In genomic region chr5:15007549-15008142, GRCh38 we compare ENCODE assay signal across 13 cellular contexts.
DNase-seq lines count a peak whose midpoint lies in the region; ATAC-seq, FAIRE-seq and TF ChIP-seq lines count a peak whose summit lies in the region.
"Had no signal": no experiment of that assay in that cellular context is flagged by ENCODE, and none has a peak within 500 bp of the region (broad histone marks: within the 10 kb centered on the region; RNA-seq: fewer than 3 reads in every experiment).

No MANE protein-coding gene starts in this region.

- intact Hi-C loops in HepG2 (cut with micrococcal nuclease; ENCODE audit: unreplicated experiment): loop anchor here (2.0 kb wide), 2 partner anchors 61 to 343 kb away; partner anchors contain the start of gene OTULIN
- intact Hi-C loops in psoas muscle (cut with DNase I): loop anchor here in 1 of 2 donors (2.0 to 5.0 kb wide), 2 partner anchors 135 to 323 kb away; partner anchors contain the start of gene ANKH

- no peaks in the 10 kb centered on the region for H3K4me1 Mint-ChIP-seq in stimulated activated naive CD8-positive, alpha-beta T cell treated with anti-CD3 and anti-CD28 coated beads, Interleukin-15, amount 100 ng/mL, for 72 hours
- H3K4me1 Mint-ChIP-seq: CD8-positive, alpha-beta memory T cell had no signal

- no peaks in the 10 kb centered on the region for H3K9me3 Mint-ChIP-seq in stimulated activated naive CD8-positive, alpha-beta T cell treated with anti-CD3 and anti-CD28 coated beads, Interleukin-15, amount 100 ng/mL, for 72 hours
- H3K9me3 Mint-ChIP-seq: CD8-positive, alpha-beta memory T cell had no signal

- H3K4me2 ChIP-seq in HepG2 (ENCODE audit: low read depth, low read length): no peak overlapping the region

- H3K9me3 ChIP-seq in liver (ENCODE audit: control insufficient read depth in 4 of 4, low read length in 3 of 4): no peaks in the 10 kb centered on the region
- H3K9me3 ChIP-seq in HepG2 (ENCODE audit: low read length): no peaks in the 10 kb centered on the region
- H3K9me3 ChIP-seq in psoas muscle: no peaks in the 10 kb centered on the region
- H3K9me3 ChIP-seq in Peyer's patch: no peaks in the 10 kb centered on the region
- H3K9me3 ChIP-seq: upper lobe of right lung had no signal

- H3K36me3 ChIP-seq in liver (ENCODE audit: control insufficient read depth in 4 of 4, insufficient read depth in 3 of 4, low read depth in 1 of 4, low read length in 3 of 4) (no peaks in the 10 kb centered on the region), HepG2 (replicated peaks in 1 of 2; ENCODE audit: control insufficient read depth in 1 of 2, insufficient read depth in 2 of 2, low read length in 2 of 2) (no peaks in the 10 kb centered on the region), psoas muscle (ENCODE audit: insufficient read depth in 1 of 2, low read depth in 1 of 2) (no peaks in the 10 kb centered on the region), Peyer's patch (no peaks in the 10 kb centered on the region)
- H3K36me3 ChIP-seq: upper lobe of right lung had no signal

- no peaks in the 10 kb centered on the region for H4K20me1 ChIP-seq in HepG2 (ENCODE audit: insufficient read depth, low read length)

- H3K27ac Mint-ChIP-seq in stimulated activated naive CD8-positive, alpha-beta T cell treated with anti-CD3 and anti-CD28 coated beads, Interleukin-15, amount 100 ng/mL, for 72 hours: no peak overlapping the region
- H3K27ac Mint-ChIP-seq: CD8-positive, alpha-beta memory T cell had no signal

- no peak overlapping the region for H3K4me3 Mint-ChIP-seq in stimulated activated naive CD8-positive, alpha-beta T cell treated with anti-CD3 and anti-CD28 coated beads, Interleukin-15, amount 100 ng/mL, for 72 hours
- H3K4me3 Mint-ChIP-seq: CD8-positive, alpha-beta memory T cell had no signal

- H3K27me3 Mint-ChIP-seq in stimulated activated naive CD8-positive, alpha-beta T cell treated with anti-CD3 and anti-CD28 coated beads, Interleukin-15, amount 100 ng/mL, for 72 hours: no peaks in the 10 kb centered on the region

- WGBS in liver: 92% methylated on average over 7 of the region's 7 CpGs
- 98% methylated on average over 7 of the region's 7 CpGs for WGBS in HepG2 (ENCODE audit: low lambda C conversion rate)
- 48 to 57% (median 49%) methylated on average over 7 of the region's 7 CpGs for WGBS in psoas muscle, 3 donors

- TF ChIP-seq POLR2A in HepG2 (IDR thresholded peaks at IDR 0.05; ENCODE audit: insufficient read depth in 1 of 2, low read depth in 2 of 2, low read length in 2 of 2) (no peak), Peyer's patch (IDR thresholded peaks at IDR 0.05) (no peak)

- no peak overlapping the region for H3K4me3 ChIP-seq in liver (ENCODE audit: low read depth in 1 of 3, low read length in 3 of 3)
- no peak overlapping the region for H3K4me3 ChIP-seq in HepG2 (replicated peaks in 1 of 3; ENCODE audit: insufficient read depth in 1 of 3, low read depth in 2 of 3, low read length in 3 of 3)
- H3K4me3 ChIP-seq in coronary artery: no peak overlapping the region
- no peak overlapping the region for H3K4me3 ChIP-seq in psoas muscle
- no peak overlapping the region for H3K4me3 ChIP-seq in Peyer's patch
- H3K4me3 ChIP-seq: GM12878, upper lobe of right lung had no signal

- H3K4me1 ChIP-seq in liver (ENCODE audit: control insufficient read depth in 4 of 4, insufficient read depth in 4 of 4, low read length in 3 of 4): peaks cover 0 to 24% (median 13%) of the 10 kb centered on the region in 4 donors
- peaks cover 66% of the 10 kb centered on the region for H3K4me1 ChIP-seq in HepG2 (ENCODE audit: insufficient read depth, low read length)
- H3K4me1 ChIP-seq in psoas muscle: peaks cover 11% of the 10 kb centered on the region
- H3K4me1 ChIP-seq in Peyer's patch: peaks cover 0 to 26% (median 0%) of the 10 kb centered on the region in 4 donors

- no peak for DNase-seq in HepG2 (ENCODE audit: low spot score)
- no peak for DNase-seq in coronary artery (ENCODE audit: low spot score)
- no peak for DNase-seq in psoas muscle
- no peak for DNase-seq in HTR-8/SVneo (ENCODE audit: insufficient read length, low spot score)
- no peak for DNase-seq in Peyer's patch
- DNase-seq in stimulated activated naive CD8-positive, alpha-beta T cell treated with anti-CD3 and anti-CD28 coated beads, Interleukin-15, amount 100 ng/mL, for 72 hours: no peak
- no peak for DNase-seq in COLO829 (ENCODE audit: low spot score)
- DNase-seq: activated gamma-delta T cell treated with Interleukin-2 at 50 U/mL for 16 hours; CD8-positive, alpha-beta memory T cell; stimulated activated CD4-positive, alpha-beta T cell treated with anti-CD3 and anti-CD28 coated beads, Interleukin-4, amount 100 ng/mL, for 4 hours had no signal

- FAIRE-seq in HepG2 (lab: Jason Lieb, UNC) (no peak), HTR-8/SVneo (lab: Jason Lieb, UNC) (no peak)
- FAIRE-seq: GM12878 had no signal

- CTCF ChIA-PET in HepG2 (lab: Yijun Ruan, JAX; ENCODE audit: low intra/inter-chr PET ratio, low total read pairs): interaction anchor here (2.3 kb wide), 1 partner anchor 280 kb away, joined by 7 read pairs; no protein-coding TSS in a partner anchor

- in situ Hi-C loops in HepG2 (cut with HindIII; ENCODE audit: extremely low pct_ligation_motif_present, low pct_unique_long_range_greater_than_20kb): no loop called here

- H2AFZ ChIP-seq in HepG2 (ENCODE audit: low read length): no peak overlapping the region

- POLR2A ChIA-PET in HepG2 (lab: Yijun Ruan, JAX): no interaction called here

- TF ChIP-seq CTCF in liver (IDR thresholded peaks at IDR 0.05; ENCODE audit: low read depth, low read length, missing input control) (no peak), HepG2 (CRISPR knock-in tag; IDR thresholded peaks at IDR 0.05) (no peak), coronary artery (IDR thresholded peaks at IDR 0.05) (no peak), psoas muscle (IDR thresholded peaks at IDR 0.05) (no peak), Peyer's patch (IDR thresholded peaks at IDR 0.05) (no peak)

- TF ChIP-seq EP300 in HepG2 (IDR thresholded peaks at IDR 0.05; ENCODE audit: low read depth in 2 of 2, low read length in 2 of 2) (no peak), HepG2 (CRISPR knock-in tag; IDR thresholded peaks at IDR 0.05; ENCODE audit: borderline replicate concordance) (no peak)

- no peak overlapping the region for H3K9ac ChIP-seq in liver (ENCODE audit: low read depth in 1 of 2, low read length in 2 of 2)
- no peak overlapping the region for H3K9ac ChIP-seq in HepG2 (ENCODE audit: insufficient read depth, low read depth, low read length)

- no peaks in the 10 kb centered on the region for H3K27me3 ChIP-seq in liver (ENCODE audit: control insufficient read depth in 4 of 4, insufficient read depth in 4 of 4, low read length in 3 of 4)
- no peaks in the 10 kb centered on the region for H3K27me3 ChIP-seq in HepG2 (ENCODE audit: control insufficient read depth in 1 of 2, insufficient read depth in 2 of 2, low read length in 2 of 2)
- H3K27me3 ChIP-seq in psoas muscle (ENCODE audit: insufficient read depth in 3 of 3, low read length in 2 of 3): no peaks in the 10 kb centered on the region
- no peaks in the 10 kb centered on the region for H3K27me3 ChIP-seq in Peyer's patch
- H3K27me3 ChIP-seq: upper lobe of right lung had no signal

- no peaks in the 10 kb centered on the region for H3K79me2 ChIP-seq in HepG2 (ENCODE audit: insufficient read depth, low read length)

- BruUV-seq in HepG2 (replicated peaks; lab: Mats Ljungman, UMichigan): no TSS peak

- TF ChIP-seq RAD21 in liver (IDR thresholded peaks at IDR 0.05): no peak
- TF ChIP-seq RAD21 in HepG2 (CRISPR knock-in tag; IDR thresholded peaks at IDR 0.05): no peak

- no peak for ATAC-seq in HepG2
- ATAC-seq in psoas muscle: peak in 1 of 4 donors; percentile 17
- ATAC-seq in stimulated activated naive CD8-positive, alpha-beta T cell treated with anti-CD3 and anti-CD28 coated beads, Interleukin-15, amount 100 ng/mL, for 72 hours: no peak
- ATAC-seq: GM12878 had no signal

- peak overlapping the region; percentile 91 to 94 for H3K27ac ChIP-seq in liver (ENCODE audit: low read depth in 1 of 2, low read length in 2 of 2)
- H3K27ac ChIP-seq in HepG2 (ENCODE audit: extremely low read length, insufficient read depth, low read length): no peak overlapping the region
- H3K27ac ChIP-seq in coronary artery: peak overlapping the region; percentile 75 to 88
- H3K27ac ChIP-seq in psoas muscle: peak overlapping the region; percentile 59
- no peak overlapping the region for H3K27ac ChIP-seq in Peyer's patch

TF ChIP-seq in liver, 16 proteins besides CTCF, POLR2A, EP300 and RAD21:
- no peak for TF ChIP-seq GABPA (IDR thresholded peaks at IDR 0.05 in 1 of 2, conservative IDR thresholded peaks at IDR 0.05 in 1 of 2)

TF ChIP-seq in HepG2, 621 proteins besides CTCF, POLR2A, EP300 and RAD21 (continues in another document):
- no peak for TF ChIP-seq ZNF678 (CRISPR knock-in tag; IDR thresholded peaks at IDR 0.05)
- no peak for TF ChIP-seq NFATC3 (CRISPR knock-in tag; IDR thresholded peaks at IDR 0.05)
- TF ChIP-seq HNRNPK (IDR thresholded peaks at IDR 0.05; ENCODE audit: low read depth, low read length, poor library complexity, severe bottlenecking): no peak
- TF ChIP-seq HES4 (CRISPR knock-in tag; IDR thresholded peaks at IDR 0.05; ENCODE audit: borderline replicate concordance): no peak
- TF ChIP-seq ZNF589 (CRISPR knock-in tag; conservative IDR thresholded peaks at IDR 0.05): no peak
- no peak for TF ChIP-seq ZUFSP (CRISPR knock-in tag; IDR thresholded peaks at IDR 0.05; ENCODE audit: borderline replicate concordance)
- no peak for TF ChIP-seq STAG1 (CRISPR knock-in tag; IDR thresholded peaks at IDR 0.05)
- TF ChIP-seq ZSCAN30 (CRISPR knock-in tag; IDR thresholded peaks at IDR 0.05): no peak

Comparison
In these comparisons a context has a peak if more than half of its experiments do, and no peak if none do; other contexts are left out.
1. H3K27ac ChIP-seq: peak in liver (2 of 2), coronary artery (2 of 2) and psoas muscle (single experiment); none in HepG2 (single experiment) and Peyer's patch (0 of 4).